In the genomic region with DNA sequence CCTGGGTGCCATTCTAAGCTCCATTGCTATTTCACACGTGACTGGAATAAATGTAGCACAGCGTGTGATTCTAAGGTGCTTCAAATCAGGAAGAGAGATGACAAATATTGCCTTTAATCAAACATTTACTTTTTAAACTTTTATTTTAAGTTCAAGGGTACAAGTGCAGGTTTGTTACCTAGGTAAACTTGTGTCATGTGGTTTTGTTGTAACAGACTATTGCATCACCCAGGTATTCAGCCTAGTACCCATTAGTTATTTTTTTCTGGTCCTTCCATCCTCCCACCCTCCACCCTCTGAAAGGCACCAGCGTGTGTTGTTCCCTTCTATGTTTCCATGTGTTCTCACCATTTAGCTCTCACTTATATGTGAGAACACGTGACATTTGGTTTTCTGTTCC, we compare ENCODE assay signal across 26 cellular contexts.
"Had no signal": no experiment of that assay in that cellular context is flagged by ENCODE, and none has a peak within 500 bp of the region (broad histone marks: within the 10 kb centered on the region; RNA-seq: fewer than 3 reads in every experiment).

No MANE protein-coding gene starts in this region.

- H3K4me1 Mint-ChIP-seq: endodermal cell had no signal

- H3K4me3 ChIP-seq: colonic mucosa, coronary artery, dorsolateral prefrontal cortex, esophagus muscularis mucosa, esophagus squamous epithelium, gastrocnemius medialis, gastroesophageal sphincter, heart left ventricle, heart right ventricle had no signal

- H3K27me3 Mint-ChIP-seq: dendritic cell treated with granulocyte-macrophage colony-stimulating factor and Interleukin-4, amounts not matched to agents 40 ng/mL and 50 ng/mL, for 4 days; effector memory CD8-positive, alpha-beta T cell had no signal

- H3K27me3 ChIP-seq: colonic mucosa, dorsolateral prefrontal cortex, esophagus muscularis mucosa, esophagus squamous epithelium, foreskin keratinocyte, gastrocnemius medialis, gastroesophageal sphincter, heart left ventricle, heart right ventricle had no signal

- H3K4me3 Mint-ChIP-seq: dendritic cell treated with granulocyte-macrophage colony-stimulating factor and Interleukin-4, amounts not matched to agents 40 ng/mL and 50 ng/mL, for 4 days; effector memory CD8-positive, alpha-beta T cell; endodermal cell had no signal

- H3K27ac Mint-ChIP-seq: dendritic cell treated with granulocyte-macrophage colony-stimulating factor and Interleukin-4, amounts not matched to agents 40 ng/mL and 50 ng/mL, for 4 days; effector memory CD8-positive, alpha-beta T cell; endodermal cell had no signal

- H3K4me1 ChIP-seq: colonic mucosa, esophagus muscularis mucosa, foreskin keratinocyte, gastrocnemius medialis, gastroesophageal sphincter, heart left ventricle, heart right ventricle had no signal

- DNase-seq: colonic mucosa; cortex of kidney; dermis blood vessel endothelial cell; dorsolateral prefrontal cortex; effector CD4-positive, alpha-beta T cell; effector CD8-positive, alpha-beta T cell; effector memory CD4-positive, alpha-beta T cell; effector memory CD8-positive, alpha-beta T cell; endodermal cell; erythroblast; esophagus squamous epithelium; foreskin fibroblast; foreskin keratinocyte; foreskin melanocyte; gastrocnemius medialis; glutamatergic neuron; head of caudate nucleus; heart left ventricle; heart right ventricle had no signal

- H3K27ac ChIP-seq: colonic mucosa, coronary artery, dorsolateral prefrontal cortex, epithelial cell of prostate, esophagus muscularis mucosa, esophagus squamous epithelium, foreskin keratinocyte, gastrocnemius medialis, gastroesophageal sphincter, heart left ventricle, heart right ventricle had no signal

- H3K36me3 ChIP-seq: colonic mucosa, esophagus muscularis mucosa, esophagus squamous epithelium, gastrocnemius medialis, gastroesophageal sphincter, heart left ventricle, heart right ventricle had no signal

- H3K9me3 ChIP-seq: colonic mucosa, esophagus muscularis mucosa, esophagus squamous epithelium, gastrocnemius medialis, gastroesophageal sphincter had no signal

- ATAC-seq: effector memory CD8-positive, alpha-beta T cell; esophagus mucosa; foreskin keratinocyte; gastrocnemius medialis; gastroesophageal sphincter; heart left ventricle; heart right ventricle had no signal

- FAIRE-seq: endothelial cell of umbilical vein had no signal
